Comparison of ENCODE assay signal across 8 cellular contexts in genomic region chr1:31372961-31373896, GRCh38. TPM values are rescaled to one million over a fixed set of nuclear protein-coding genes. Genes with fewer than 3 reads are reported as not detected.
DNase-seq lines count a peak whose midpoint lies in the region; ATAC-seq and TF ChIP-seq lines count a peak whose summit lies in the region.

FABP3 (minus strand) TSS chr1:31373076; CDS start chr1:31373014, 62 bp downstream.

- H3K9me3 Mint-ChIP-seq in activated CD4-positive, alpha-beta memory T cell treated with anti-CD3 and anti-CD28 coated beads, Interleukin-2, amount 10 ng/mL, durations not matched to agents 7 days and 5 days: no peaks in the 10 kb centered on the region

- H3K36me3 ChIP-seq in esophagus muscularis mucosa (peaks cover 0 to 34% (median 0%) of the 10 kb centered on the region in 4 donors), mesodermal cell (ENCODE audit: control insufficient read depth, insufficient read depth, low read length) (peaks cover 11% of the 10 kb centered on the region), subcutaneous abdominal adipose tissue (ENCODE audit: control insufficient read depth in 5 of 5, insufficient read depth in 5 of 5, low read length in 5 of 5) (no peaks in the 10 kb centered on the region)

- H3K9me3 ChIP-seq in esophagus muscularis mucosa: no peaks in the 10 kb centered on the region
- no peaks in the 10 kb centered on the region for H3K9me3 ChIP-seq in mesodermal cell (ENCODE audit: control insufficient read depth, low read length)
- H3K9me3 ChIP-seq in subcutaneous abdominal adipose tissue (ENCODE audit: control insufficient read depth in 5 of 5, low read length in 5 of 5): no peaks in the 10 kb centered on the region

- TF ChIP-seq POLR2A in esophagus muscularis mucosa (IDR thresholded peaks at IDR 0.05; ENCODE audit: low read depth): peak; percentile 65

- peak within 1 kb of the TSS; percentile 85 to 90 (median 90) for H3K27ac ChIP-seq in esophagus muscularis mucosa (replicated peaks in 1 of 4)
- H3K27ac ChIP-seq in mesodermal cell (ENCODE audit: low read depth, low read length, severe bottlenecking): peak within 1 kb of the TSS; percentile 96
- peak within 1 kb of the TSS; percentile 70 for H3K27ac ChIP-seq in subcutaneous abdominal adipose tissue (ENCODE audit: low read depth, low read length)

- no peak within 1 kb of the TSS for H3K27ac Mint-ChIP-seq in activated CD4-positive, alpha-beta memory T cell treated with anti-CD3 and anti-CD28 coated beads, Interleukin-2, amount 10 ng/mL, durations not matched to agents 7 days and 5 days

- H3K36me3 Mint-ChIP-seq in activated CD4-positive, alpha-beta memory T cell treated with anti-CD3 and anti-CD28 coated beads, Interleukin-2, amount 10 ng/mL, durations not matched to agents 7 days and 5 days (ENCODE audit: low read depth): peaks cover 3% of the 10 kb centered on the region

- H3K4me1 ChIP-seq in esophagus muscularis mucosa (peaks cover 26 to 70% (median 67%) of the 10 kb centered on the region in 4 donors), mesodermal cell (ENCODE audit: control insufficient read depth, insufficient read depth, low read length, poor library complexity, severe bottlenecking) (peaks cover 42% of the 10 kb centered on the region), subcutaneous abdominal adipose tissue (ENCODE audit: control insufficient read depth in 5 of 5, insufficient read depth in 5 of 5, low read length in 5 of 5) (peaks cover 5 to 43% (median 27%) of the 10 kb centered on the region in 5 donors)

- H3K27me3 ChIP-seq in esophagus muscularis mucosa: peaks cover 0 to 5% (median 0%) of the 10 kb centered on the region in 4 donors
- no peaks in the 10 kb centered on the region for H3K27me3 ChIP-seq in subcutaneous abdominal adipose tissue (ENCODE audit: control insufficient read depth in 5 of 5, insufficient read depth in 4 of 5, low read length in 5 of 5)

- H3K27me3 Mint-ChIP-seq in activated CD4-positive, alpha-beta memory T cell treated with anti-CD3 and anti-CD28 coated beads, Interleukin-2, amount 10 ng/mL, durations not matched to agents 7 days and 5 days: peaks cover 11% of the 10 kb centered on the region

- H3K4me1 Mint-ChIP-seq in activated CD4-positive, alpha-beta memory T cell treated with anti-CD3 and anti-CD28 coated beads, Interleukin-2, amount 10 ng/mL, durations not matched to agents 7 days and 5 days: peaks cover 17% of the 10 kb centered on the region

- ATAC-seq in HG02884 (IDR thresholded peaks at IDR 0.05; ENCODE audit: unreplicated experiment): no peak

- TF ChIP-seq CTCF in esophagus muscularis mucosa (IDR thresholded peaks at IDR 0.05): no peak

- CTCF ChIA-PET in activated CD4-positive, alpha-beta memory T cell treated with anti-CD3 and anti-CD28 coated beads, Interleukin-2, amount 10 ng/mL, durations not matched to agents 7 days and 5 days (lab: Charles Lee): interaction anchor here (0.8 to 1.4 kb wide), 5 partner anchors 10 to 188 kb away, joined by 3 to 10 read pairs (median 5); no protein-coding TSS in a partner anchor

- H3K4me3 Mint-ChIP-seq in activated CD4-positive, alpha-beta memory T cell treated with anti-CD3 and anti-CD28 coated beads, Interleukin-2, amount 10 ng/mL, durations not matched to agents 7 days and 5 days: peak within 1 kb of the TSS; percentile 42

- H3K9ac ChIP-seq in subcutaneous abdominal adipose tissue (ENCODE audit: low read length in 5 of 5): peak within 1 kb of the TSS in 4 of 5 donors; percentile 29 to 72 (median 54)

- peak; percentile 17 for DNase-seq in DMS114 treated with DMSO at 0.1 percent for 48 hours (lab: John Stamatoyannopoulos, UW; ENCODE audit: unreplicated experiment)
- peak; percentile 60 for DNase-seq in LoVo (ENCODE audit: low spot score)
- DNase-seq in activated CD4-positive, alpha-beta memory T cell treated with anti-CD3 and anti-CD28 coated beads, Interleukin-2, amount 10 ng/mL, durations not matched to agents 7 days and 5 days: no peak
- DNase-seq in esophagus muscularis mucosa (ENCODE audit: extremely low spot score): peak; percentile 94
- DNase-seq in RPMI8226: no peak

- intact Hi-C loops in esophagus muscularis mucosa (cut with DNase I): no loop called here

- TF ChIP-seq EP300 in esophagus muscularis mucosa (IDR thresholded peaks at IDR 0.05): no peak

- 5% methylated on average over 36 of the region's 46 CpGs for WGBS in esophagus muscularis mucosa
- WGBS in mesodermal cell (ENCODE audit: insufficient coverage in 2 of 2), 2 experiments: 2% methylated on average over 30 to 43 of the region's 46 CpGs

- H3K4me3 ChIP-seq in esophagus muscularis mucosa: peak within 1 kb of the TSS; percentile 57 to 64 (median 58)
- peak within 1 kb of the TSS; percentile 36 for H3K4me3 ChIP-seq in mesodermal cell (ENCODE audit: extremely low read depth, insufficient read depth, low read length, poor library complexity, severe bottlenecking)
- H3K4me3 ChIP-seq in subcutaneous abdominal adipose tissue (ENCODE audit: low read depth in 1 of 5, low read length in 5 of 5): peak within 1 kb of the TSS; percentile 56 to 79 (median 73)

- POLR2A ChIA-PET in activated CD4-positive, alpha-beta memory T cell treated with anti-CD3 and anti-CD28 coated beads, Interleukin-2, amount 10 ng/mL, durations not matched to agents 7 days and 5 days (lab: Charles Lee): interaction anchor here (1.3 kb wide), 1 partner anchor 76 kb away, joined by 4 read pairs; the partner anchor contains the start of genes SNRNP40 and ZCCHC17

RNA-seq across cellular contexts. Expression of gene FABP3, which starts in this region (rescaled TPM):
- total RNA-seq in activated CD4-positive, alpha-beta memory T cell treated with anti-CD3 and anti-CD28 coated beads, Interleukin-2, amount 10 ng/mL, durations not matched to agents 7 days and 5 days: not detected
- 10 to 100 TPM; 14.6 to 38.6 (median 29.8) TPM for total RNA-seq in esophagus muscularis mucosa
- polyA plus RNA-seq in mesodermal cell (2013, experiment 1 of 2): 34.6 TPM
- 28.3 TPM for polyA plus RNA-seq in mesodermal cell (2013, experiment 2 of 2)

Comparison
In these comparisons a context has a peak if more than half of its experiments do, and no peak if none do; other contexts are left out.
1. RNA of gene FABP3 (total RNA-seq): 14.6 to 38.6 TPM in esophagus muscularis mucosa; not detected in activated CD4-positive, alpha-beta memory T cell treated with anti-CD3 and anti-CD28 coated beads, Interleukin-2, amount 10 ng/mL, durations not matched to agents 7 days and 5 days; every median in the first group is over 10 times any median in the second.
2. DNase-seq: peak in DMS114 treated with DMSO at 0.1 percent for 48 hours (single experiment), LoVo (single experiment) and esophagus muscularis mucosa (single experiment); none in activated CD4-positive, alpha-beta memory T cell treated with anti-CD3 and anti-CD28 coated beads, Interleukin-2, amount 10 ng/mL, durations not matched to agents 7 days and 5 days (single experiment) and RPMI8226 (single experiment).
3. Peak in every context shown above with its lines, with median percentiles within 50 percentile points of each other: H3K27ac ChIP-seq and H3K4me3 ChIP-seq.